Comparison of ENCODE assay signal across 8 cellular contexts in the genomic region with DNA sequence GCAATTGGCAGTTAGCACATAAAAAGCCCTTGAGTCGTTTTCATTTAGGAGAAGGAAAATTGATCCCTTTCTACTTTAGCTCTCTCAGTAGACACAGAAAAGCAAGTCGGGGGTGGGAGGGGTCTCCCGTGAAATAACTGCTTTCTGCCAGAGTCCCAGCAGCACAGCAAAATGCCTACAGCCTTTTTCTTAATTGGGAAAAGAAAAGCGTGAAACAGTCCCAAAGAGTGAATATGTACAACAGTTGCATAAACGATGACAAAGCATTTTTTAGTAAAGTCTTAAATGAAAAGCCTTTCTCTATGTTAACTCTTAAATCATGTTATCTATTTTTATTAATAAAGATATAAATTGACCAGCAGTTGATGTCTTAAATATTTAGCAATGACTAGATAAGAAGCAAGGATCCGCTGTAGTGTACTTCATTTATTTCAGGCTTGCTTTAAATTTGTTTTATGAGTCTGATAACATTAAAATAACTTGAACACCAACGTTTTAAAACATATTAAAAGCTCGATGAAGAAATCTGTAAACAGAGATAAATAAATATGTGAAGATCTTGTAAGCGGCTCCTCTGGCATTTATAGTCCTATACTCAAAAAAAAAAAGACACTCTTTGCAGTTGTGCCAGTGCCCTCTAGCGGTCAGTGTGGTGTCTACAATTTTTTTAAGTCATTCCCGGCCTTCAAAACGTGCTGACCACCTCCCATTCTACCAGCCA. TPM values are rescaled to one million over a fixed set of nuclear protein-coding genes. Genes with fewer than 3 reads are reported as not detected.
DNase-seq lines count a peak whose midpoint lies in the region; ATAC-seq and TF ChIP-seq lines count a peak whose summit lies in the region.

No MANE protein-coding gene starts in this region.

- DNase-seq in AG08396 (ENCODE audit: low spot score) (peak; percentile 62), LoVo (ENCODE audit: low spot score) (peak; percentile 67), RWPE2 (ENCODE audit: low spot score) (no peak), heart left ventricle (peak in 4 of 5 donors; percentile 34 to 67 (median 46)), putamen (ENCODE audit: low spot score) (peak; percentile 81)
- DNase-seq in activated naive CD4-positive, alpha-beta T cell treated with anti-CD3 and anti-CD28 coated beads, Interleukin-2, amount 10 ng/mL, durations not matched to agents 7 days and 5 days = peak; percentile 62

- no peaks in the 10 kb centered on the region for H3K4me1 Mint-ChIP-seq in activated naive CD4-positive, alpha-beta T cell treated with anti-CD3 and anti-CD28 coated beads, Interleukin-2, amount 10 ng/mL, durations not matched to agents 7 days and 5 days

- no peaks in the 10 kb centered on the region for H3K36me3 Mint-ChIP-seq in activated naive CD4-positive, alpha-beta T cell treated with anti-CD3 and anti-CD28 coated beads, Interleukin-2, amount 10 ng/mL, durations not matched to agents 7 days and 5 days

- WGBS in heart left ventricle, 4 donors = 25 to 26% (median 26%) methylated on average over 12 of the region's 12 CpGs

- peaks cover 4% of the 10 kb centered on the region for H3K27me3 Mint-ChIP-seq in activated naive CD4-positive, alpha-beta T cell treated with anti-CD3 and anti-CD28 coated beads, Interleukin-2, amount 10 ng/mL, durations not matched to agents 7 days and 5 days

- intact Hi-C loops in heart left ventricle (cut with DNase I) = loop anchor here in 3 of 10 donors (5.0 to 10.0 kb wide), 5 partner anchors 302 to 1465 kb away; no protein-coding TSS in a partner anchor

- H3K27ac ChIP-seq in RWPE2 (ENCODE audit: poor library complexity, severe bottlenecking) = no peak overlapping the region
- H3K27ac ChIP-seq in heart left ventricle = no peak overlapping the region

- TF ChIP-seq CTCF in RWPE2 (IDR thresholded peaks at IDR 0.05; ENCODE audit: poor library complexity, severe bottlenecking) (peak; percentile 96), heart left ventricle (IDR thresholded peaks at IDR 0.05) (peak; percentile 62 to 91 (median 78))

- no peaks in the 10 kb centered on the region for H3K9me3 ChIP-seq in RWPE2 (ENCODE audit: severe bottlenecking)
- H3K9me3 ChIP-seq in heart left ventricle = no peaks in the 10 kb centered on the region

- H3K4me3 ChIP-seq in RWPE2 (ENCODE audit: severe bottlenecking) (no peak overlapping the region), heart left ventricle (peak overlapping the region in 3 of 12 donors; percentile 3 to 26 (median 24))

- CTCF ChIA-PET in activated naive CD4-positive, alpha-beta T cell treated with anti-CD3 and anti-CD28 coated beads, Interleukin-2, amount 10 ng/mL, durations not matched to agents 7 days and 5 days (lab: Charles Lee) = interaction anchor here (0.6 to 1.3 kb wide), 13 partner anchors 61 to 1462 kb away, joined by 3 to 6 read pairs (median 3); no protein-coding TSS in a partner anchor

- H3K4me1 ChIP-seq in RWPE2 (ENCODE audit: insufficient read depth, poor library complexity, severe bottlenecking) = peaks cover 3% of the 10 kb centered on the region
- peaks cover 0 to 6% (median 0%) of the 10 kb centered on the region in 12 donors for H3K4me1 ChIP-seq in heart left ventricle

- TF ChIP-seq POLR2A in heart left ventricle (IDR thresholded peaks at IDR 0.05) = no peak

- H3K36me3 ChIP-seq in RWPE2 (ENCODE audit: low read depth) (no peaks in the 10 kb centered on the region), heart left ventricle (no peaks in the 10 kb centered on the region)

- H3K27me3 ChIP-seq in RWPE2 (ENCODE audit: insufficient read depth, poor library complexity, severe bottlenecking) (no peaks in the 10 kb centered on the region), heart left ventricle (no peaks in the 10 kb centered on the region)

- H3K27ac Mint-ChIP-seq in activated naive CD4-positive, alpha-beta T cell treated with anti-CD3 and anti-CD28 coated beads, Interleukin-2, amount 10 ng/mL, durations not matched to agents 7 days and 5 days = no peak overlapping the region

- ATAC-seq in GM18907 (IDR thresholded peaks at IDR 0.05; ENCODE audit: unreplicated experiment) (peak; percentile 72), RWPE2 (ENCODE audit: low read depth) (no peak), heart left ventricle (peak in 1 of 4 donors; percentile 60), HG03045 (IDR thresholded peaks at IDR 0.05; ENCODE audit: unreplicated experiment) (no peak)

- no peak overlapping the region for H3K4me3 Mint-ChIP-seq in activated naive CD4-positive, alpha-beta T cell treated with anti-CD3 and anti-CD28 coated beads, Interleukin-2, amount 10 ng/mL, durations not matched to agents 7 days and 5 days

- H3K9me3 Mint-ChIP-seq in activated naive CD4-positive, alpha-beta T cell treated with anti-CD3 and anti-CD28 coated beads, Interleukin-2, amount 10 ng/mL, durations not matched to agents 7 days and 5 days = no peaks in the 10 kb centered on the region

RNA-seq across cellular contexts. Expression of gene ATIC, which starts 42.3 kb away (rescaled TPM):
- 10 to 100 TPM; 16.8 to 55.6 (median 44.0) TPM for total RNA-seq in heart left ventricle
- 100 to 1,000 TPM in 1 of 2 donors, 10 to 100 TPM in 1; 72.8 to 108 TPM for polyA plus RNA-seq in heart left ventricle
